Comparison of ENCODE assay signal across 20 cellular contexts in the genomic region with DNA sequence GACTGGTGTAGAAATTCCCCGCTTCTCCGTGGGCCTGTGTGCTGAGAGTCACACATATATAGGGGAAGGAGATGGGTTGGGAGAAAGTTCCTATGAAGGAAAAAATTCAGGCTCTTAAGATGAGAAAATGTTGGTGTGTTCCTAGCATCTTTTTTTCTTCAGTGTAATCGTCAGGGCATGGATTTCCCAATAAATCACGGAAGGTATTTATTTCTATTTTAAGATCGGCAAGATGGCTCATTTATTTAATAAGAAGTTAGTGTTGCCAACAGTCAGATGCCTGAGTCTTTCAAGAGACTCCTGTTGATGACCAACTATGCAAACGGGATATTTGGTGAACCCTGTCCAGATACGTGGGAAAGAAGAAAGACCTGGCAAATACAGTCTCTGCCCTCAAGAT. TPM values are rescaled to one million over a fixed set of nuclear protein-coding genes. Genes with fewer than 3 reads are reported as not detected.
"Had no signal": no experiment of that assay in that cellular context is flagged by ENCODE, and none has a peak within 500 bp of the region (broad histone marks: within the 10 kb centered on the region; RNA-seq: fewer than 3 reads in every experiment).

No MANE protein-coding gene starts in this region.

- ATAC-seq: activated CD8-positive, alpha-beta memory T cell treated with anti-CD3 and anti-CD28 coated beads, Interleukin-2, amount 10 ng/mL, durations not matched to agents 7 days and 5 days; activated CD8-positive, alpha-beta T cell treated with anti-CD3 and anti-CD28 coated beads for 36 hours; body of pancreas; stimulated activated naive CD8-positive, alpha-beta T cell treated with anti-CD3 and anti-CD28 coated beads, Interleukin-15, amount 100 ng/mL, for 72 hours had no signal

- H3K9me3 Mint-ChIP-seq: activated CD4-positive, alpha-beta T cell treated with anti-CD3 and anti-CD28 coated beads, Interleukin-2, amount 10 ng/mL, durations not matched to agents 7 days and 5 days; activated CD8-positive, alpha-beta T cell treated with anti-CD3 and anti-CD28 coated beads for 36 hours; activated naive CD4-positive, alpha-beta T cell treated with anti-CD3 and anti-CD28 coated beads, Interleukin-2, amount 10 ng/mL, durations not matched to agents 7 days and 5 days; dendritic cell treated with granulocyte-macrophage colony-stimulating factor and Interleukin-4, amounts not matched to agents 40 ng/mL and 50 ng/mL, for 4 days; stimulated activated naive CD8-positive, alpha-beta T cell treated with anti-CD3 and anti-CD28 coated beads, Interleukin-15, amount 100 ng/mL, for 72 hours had no signal

- H3K27me3 Mint-ChIP-seq: activated CD4-positive, alpha-beta T cell treated with anti-CD3 and anti-CD28 coated beads, Interleukin-2, amount 10 ng/mL, durations not matched to agents 7 days and 5 days; progenitor cell of endocrine pancreas had no signal

- H3K4me3 Mint-ChIP-seq: activated CD4-positive, alpha-beta T cell treated with anti-CD3 and anti-CD28 coated beads, Interleukin-2, amount 10 ng/mL, durations not matched to agents 7 days and 5 days; activated CD8-positive, alpha-beta memory T cell treated with anti-CD3 and anti-CD28 coated beads, Interleukin-2, amount 10 ng/mL, durations not matched to agents 7 days and 5 days; activated CD8-positive, alpha-beta T cell treated with anti-CD3 and anti-CD28 coated beads for 36 hours; activated naive CD4-positive, alpha-beta T cell treated with anti-CD3 and anti-CD28 coated beads, Interleukin-2, amount 10 ng/mL, durations not matched to agents 7 days and 5 days; dendritic cell treated with granulocyte-macrophage colony-stimulating factor and Interleukin-4, amounts not matched to agents 40 ng/mL and 50 ng/mL, for 4 days; neural progenitor cell; stimulated activated naive CD8-positive, alpha-beta T cell treated with anti-CD3 and anti-CD28 coated beads, Interleukin-15, amount 100 ng/mL, for 72 hours had no signal

- DNase-seq: activated CD4-positive, alpha-beta T cell treated with anti-CD3 and anti-CD28 coated beads, Interleukin-2, amount 10 ng/mL, durations not matched to agents 7 days and 5 days; activated CD4-positive, CD25-positive, alpha-beta regulatory T cell treated with anti-CD3 and anti-CD28 coated beads, Interleukin-2, amount 50 U/mL, for 72 hours; activated CD8-positive, alpha-beta memory T cell treated with anti-CD3 and anti-CD28 coated beads, Interleukin-2, amount 10 ng/mL, durations not matched to agents 7 days and 5 days; activated CD8-positive, alpha-beta T cell treated with anti-CD3 and anti-CD28 coated beads for 36 hours; activated effector memory CD4-positive, alpha-beta T cell treated with anti-CD3 and anti-CD28 coated beads, Interleukin-2, amount 50 U/mL, for 16 hours; activated naive CD4-positive, alpha-beta T cell treated with anti-CD3 and anti-CD28 coated beads, Interleukin-2, amount 10 ng/mL, durations not matched to agents 7 days and 5 days; activated T-cell treated with anti-CD3 and anti-CD28 coated beads for 4 hours; body of pancreas; effector CD4-positive, alpha-beta T cell; erythroblast; stimulated activated CD4-positive, alpha-beta T cell treated with anti-CD3 and anti-CD28 coated beads, Interleukin-12 subunit alpha, Interleukin-12 subunit beta, amount 100 ng/mL, for 4 hours; stimulated activated naive CD8-positive, alpha-beta T cell treated with anti-CD3 and anti-CD28 coated beads, Interleukin-15, amount 100 ng/mL, for 72 hours; uterus had no signal

- H3K27me3 ChIP-seq: body of pancreas, neural progenitor cell, right atrium auricular region, suprapubic skin, tibial nerve, uterus had no signal

- H3K36me3 ChIP-seq: neural progenitor cell, right atrium auricular region, suprapubic skin, tibial nerve, uterus had no signal

- H3K4me3 ChIP-seq: body of pancreas, neural progenitor cell, right atrium auricular region, suprapubic skin, tibial nerve, uterus had no signal

- H3K27ac ChIP-seq: body of pancreas, neural progenitor cell, right atrium auricular region, suprapubic skin, tibial nerve had no signal

- H3K4me1 ChIP-seq: body of pancreas, right atrium auricular region, suprapubic skin had no signal

- H3K4me1 Mint-ChIP-seq: activated CD4-positive, alpha-beta T cell treated with anti-CD3 and anti-CD28 coated beads, Interleukin-2, amount 10 ng/mL, durations not matched to agents 7 days and 5 days; activated CD8-positive, alpha-beta memory T cell treated with anti-CD3 and anti-CD28 coated beads, Interleukin-2, amount 10 ng/mL, durations not matched to agents 7 days and 5 days; activated naive CD4-positive, alpha-beta T cell treated with anti-CD3 and anti-CD28 coated beads, Interleukin-2, amount 10 ng/mL, durations not matched to agents 7 days and 5 days; stimulated activated naive CD8-positive, alpha-beta T cell treated with anti-CD3 and anti-CD28 coated beads, Interleukin-15, amount 100 ng/mL, for 72 hours had no signal

- H3K27ac Mint-ChIP-seq: activated CD4-positive, alpha-beta T cell treated with anti-CD3 and anti-CD28 coated beads, Interleukin-2, amount 10 ng/mL, durations not matched to agents 7 days and 5 days; activated CD8-positive, alpha-beta memory T cell treated with anti-CD3 and anti-CD28 coated beads, Interleukin-2, amount 10 ng/mL, durations not matched to agents 7 days and 5 days; activated CD8-positive, alpha-beta T cell treated with anti-CD3 and anti-CD28 coated beads for 36 hours; activated naive CD4-positive, alpha-beta T cell treated with anti-CD3 and anti-CD28 coated beads, Interleukin-2, amount 10 ng/mL, durations not matched to agents 7 days and 5 days; dendritic cell treated with granulocyte-macrophage colony-stimulating factor and Interleukin-4, amounts not matched to agents 40 ng/mL and 50 ng/mL, for 4 days; progenitor cell of endocrine pancreas; stimulated activated naive CD8-positive, alpha-beta T cell treated with anti-CD3 and anti-CD28 coated beads, Interleukin-15, amount 100 ng/mL, for 72 hours had no signal

- H3K9me3 ChIP-seq: body of pancreas, right atrium auricular region, suprapubic skin, tibial nerve, uterus had no signal

- H3K9ac ChIP-seq: neural progenitor cell had no signal

- H3K36me3 Mint-ChIP-seq: activated CD8-positive, alpha-beta memory T cell treated with anti-CD3 and anti-CD28 coated beads, Interleukin-2, amount 10 ng/mL, durations not matched to agents 7 days and 5 days; activated naive CD4-positive, alpha-beta T cell treated with anti-CD3 and anti-CD28 coated beads, Interleukin-2, amount 10 ng/mL, durations not matched to agents 7 days and 5 days; neural progenitor cell had no signal

RNA-seq across cellular contexts. Expression of a gene that starts 58.2 kb away (rescaled TPM):
- total RNA-seq: activated CD4-positive, alpha-beta T cell treated with anti-CD3 and anti-CD28 coated beads, Interleukin-2, amount 10 ng/mL, durations not matched to agents 7 days and 5 days; activated CD8-positive, alpha-beta memory T cell treated with anti-CD3 and anti-CD28 coated beads, Interleukin-2, amount 10 ng/mL, durations not matched to agents 7 days and 5 days; activated CD8-positive, alpha-beta T cell treated with anti-CD3 and anti-CD28 coated beads for 36 hours; T-helper 2 cell treated with Interferon-gamma antibody and Interleukin-4, amounts not matched to agents 100 ng/mL and 5 ng/mL, for 36 hours had no signal
